ENCODE assay signal across 21 cellular contexts in genomic region chrX:153549807-153550206, GRCh38. TPM values are rescaled to one million over a fixed set of nuclear protein-coding genes. Genes with fewer than 3 reads are reported as not detected.
DNase-seq lines count a peak whose midpoint lies in the region; ATAC-seq, FAIRE-seq and TF ChIP-seq lines count a peak whose summit lies in the region.
"Had no signal": no experiment of that assay in that cellular context is flagged by ENCODE, and none has a peak within 500 bp of the region (broad histone marks: within the 10 kb centered on the region; RNA-seq: fewer than 3 reads in every experiment).

No MANE protein-coding gene starts in this region.

- H3K4me2 ChIP-seq in GM23338: no peak overlapping the region
- no peak overlapping the region for H3K4me2 ChIP-seq in OCI-LY3 (ENCODE audit: low read length)
- no peak overlapping the region for H3K4me2 ChIP-seq in H1 (ENCODE audit: insufficient read depth in 1 of 2, low read depth in 2 of 2, low read length in 2 of 2)
- H3K4me2 ChIP-seq: KMS-11 had no signal

- no peak overlapping the region for H4K5ac ChIP-seq in H1 (ENCODE audit: insufficient read length, low read depth, low read length)

- H2AFZ ChIP-seq in GM23338 (no peak overlapping the region), OCI-LY3 (ENCODE audit: low read depth, low read length) (no peak overlapping the region), H1 (ENCODE audit: low read length) (no peak overlapping the region)

- H3K9me3 ChIP-seq in OCI-LY3 (ENCODE audit: insufficient read depth, low read length) (no peaks in the 10 kb centered on the region), H1 (ENCODE audit: insufficient read depth in 2 of 2, low read depth in 1 of 2, low read length in 1 of 2) (no peaks in the 10 kb centered on the region), body of pancreas (no peaks in the 10 kb centered on the region)
- H3K9me3 ChIP-seq: Caco-2, HAP-1 had no signal

- no peak overlapping the region for H3K14ac ChIP-seq in H1 (ENCODE audit: insufficient read length)

- no peaks in the 10 kb centered on the region for H3K36me3 Mint-ChIP-seq in Calu3 (ENCODE audit: insufficient read depth, unreplicated experiment)
- H3K36me3 Mint-ChIP-seq in GM23338 (ENCODE audit: low read depth): no peaks in the 10 kb centered on the region

- peak; percentile 33 for TF ChIP-seq CTCF in Calu3 (IDR thresholded peaks at IDR 0.05; ENCODE audit: unreplicated experiment)
- TF ChIP-seq CTCF in GM23338 (conservative IDR thresholded peaks at IDR 0.05; ENCODE audit: low read depth in 2 of 2): peak; percentile 26 to 51; a peak in 2 of 4 replicates
- peak; percentile 13; the same call in 1 of the 2 replicates for TF ChIP-seq CTCF in OCI-LY3 (IDR thresholded peaks at IDR 0.05; ENCODE audit: low read depth, low read length)
- peak in 2 of 3 experiments; percentile 34 to 41; a peak in 2 of 4 replicates for TF ChIP-seq CTCF in H1 (IDR thresholded peaks at IDR 0.05; ENCODE audit: control extremely low read depth in 1 of 3, insufficient read depth in 1 of 3, low read depth in 1 of 3, low read length in 3 of 3)
- TF ChIP-seq CTCF in body of pancreas (IDR thresholded peaks at IDR 0.05): no peak

- no peaks in the 10 kb centered on the region for H3K4me1 Mint-ChIP-seq in Calu3 (ENCODE audit: low read depth, unreplicated experiment)
- no peaks in the 10 kb centered on the region for H3K4me1 Mint-ChIP-seq in GM23338

- no peak overlapping the region for H2BK12ac ChIP-seq in H1 (ENCODE audit: low read depth, low read length)

- TF ChIP-seq EP300 in H1 (IDR thresholded peaks at IDR 0.05; ENCODE audit: borderline replicate concordance in 1 of 2, low read depth in 2 of 2, low read length in 2 of 2): no peak

- BruUV-seq in Calu3 (replicated peaks; lab: Mats Ljungman, UMichigan): no TSS peak

- H3K27ac Mint-ChIP-seq in Calu3 (ENCODE audit: unreplicated experiment) (no peak overlapping the region), GM23338 (no peak overlapping the region)

- FAIRE-seq in H1 (lab: Jason Lieb, UNC): no peak
- FAIRE-seq: G401.6, GM12891, GM18507 had no signal

- no peak overlapping the region for H4K91ac ChIP-seq in H1 (replicated peaks; ENCODE audit: insufficient read length, low read length)

- no peak overlapping the region for H3K23ac ChIP-seq in H1 (ENCODE audit: insufficient read length)

- H3K79me1 ChIP-seq in H1 (ENCODE audit: low read depth, low read length): no peaks in the 10 kb centered on the region

- H3K27me3 ChIP-seq in GM23338 (ENCODE audit: insufficient read depth) (no peaks in the 10 kb centered on the region), OCI-LY3 (ENCODE audit: low read depth, low read length) (no peaks in the 10 kb centered on the region), H1 (replicated peaks in 1 of 4; ENCODE audit: control insufficient read depth in 3 of 4, extremely low read depth in 1 of 4, insufficient read depth in 3 of 4, low read length in 3 of 4) (no peaks in the 10 kb centered on the region), body of pancreas (no peaks in the 10 kb centered on the region)

- H3K27me3 Mint-ChIP-seq in Calu3 (ENCODE audit: unreplicated experiment): peaks cover 90% of the 10 kb centered on the region
- H3K27me3 Mint-ChIP-seq in GM23338 (ENCODE audit: insufficient read depth, low read depth, poor library complexity): peaks cover 2% of the 10 kb centered on the region

- H3K36me3 ChIP-seq in GM23338 (ENCODE audit: insufficient read depth): no peaks in the 10 kb centered on the region
- H3K36me3 ChIP-seq in OCI-LY3 (replicated peaks; ENCODE audit: low read depth, low read length): no peaks in the 10 kb centered on the region
- no peaks in the 10 kb centered on the region for H3K36me3 ChIP-seq in H1 (ENCODE audit: control insufficient read depth in 2 of 4, insufficient read depth in 4 of 4, low read length in 3 of 4)
- no peaks in the 10 kb centered on the region for H3K36me3 ChIP-seq in body of pancreas (replicated peaks in 1 of 2; ENCODE audit: insufficient read depth in 1 of 2, low read depth in 2 of 2)
- H3K36me3 ChIP-seq: HAP-1 had no signal

- H3F3A ChIP-seq in GM23338 (replicated peaks; ENCODE audit: low read depth): no peaks in the 10 kb centered on the region

- no peak overlapping the region for H3K4me3 ChIP-seq in GM23338
- H3K4me3 ChIP-seq in OCI-LY3 (ENCODE audit: low read length): no peak overlapping the region
- H3K4me3 ChIP-seq in H1 (ENCODE audit: extremely low read depth in 1 of 4, insufficient read depth in 2 of 4, low read depth in 3 of 4, low read length in 4 of 4): no peak overlapping the region
- H3K4me3 ChIP-seq in body of pancreas: no peak overlapping the region
- H3K4me3 ChIP-seq: HAP-1 had no signal

- CTCF ChIA-PET in Calu3 (lab: Charles Lee) (interaction anchor here (1.3 kb wide), 1 partner anchor 118 kb away, joined by 6 read pairs; no protein-coding TSS in a partner anchor), H1 (lab: Charles Lee; ENCODE audit: partially characterized antibody) (interaction anchor here (0.6 to 7.9 kb wide), 16 partner anchors 10 to 490 kb away, joined by 3 to 41 read pairs (median 4); partner anchors contain the start of gene DUSP9)

- H4K20me1 ChIP-seq in GM23338 (replicated peaks; ENCODE audit: insufficient read depth): no peaks in the 10 kb centered on the region
- H4K20me1 ChIP-seq in OCI-LY3 (ENCODE audit: insufficient read depth, low read length): no peaks in the 10 kb centered on the region
- H4K20me1 ChIP-seq in H1 (replicated peaks in 1 of 2; ENCODE audit: control insufficient read depth in 1 of 2, insufficient read depth in 2 of 2, low read length in 2 of 2): no peaks in the 10 kb centered on the region

- H3K9me3 Mint-ChIP-seq in Calu3 (ENCODE audit: low read depth, unreplicated experiment) (no peaks in the 10 kb centered on the region), GM23338 (no peaks in the 10 kb centered on the region)

- no peaks in the 10 kb centered on the region for H3K9me2 ChIP-seq in GM23338 (ENCODE audit: insufficient read depth)

- no peak overlapping the region for H2BK5ac ChIP-seq in H1 (ENCODE audit: low read depth, low read length)

- TF ChIP-seq RAD21 in H1 (IDR thresholded peaks at IDR 0.05 in 1 of 2, conservative IDR thresholded peaks at IDR 0.05 in 1 of 2; ENCODE audit: low read depth in 2 of 2, low read length in 2 of 2): peak in 1 of 2 experiments; percentile 16; a peak in 1 of 4 replicates

- H3K4ac ChIP-seq in H1 (replicated peaks; ENCODE audit: insufficient read length, low read depth, low read length): no peak overlapping the region

- H3K27ac ChIP-seq in GM23338 (ENCODE audit: low read depth) (no peak overlapping the region), OCI-LY3 (ENCODE audit: low read length) (no peak overlapping the region), H1 (ENCODE audit: low read depth, low read length) (no peak overlapping the region), body of pancreas (no peak overlapping the region)
- H3K27ac ChIP-seq: KMS-11 had no signal

- 96% methylated on average over 9 of the region's 16 CpGs; no CpG with 5 or more reads in 1 of the 2 experiments for WGBS in H1 (ENCODE audit: extremely low coverage in 1 of 2, insufficient coverage in 1 of 2, insufficient read length in 1 of 2, insufficient replicate concordance in 2 of 2, low coverage in 1 of 2, low lambda C conversion rate in 2 of 2, missing lambda C conversion rate in 1 of 2), 2 experiments
- WGBS in body of pancreas, 2 donors: 78 to 87% methylated on average over 6 to 13 of the region's 16 CpGs

- no peaks in the 10 kb centered on the region for H3K23me2 ChIP-seq in H1 (ENCODE audit: low read depth, low read length)

- H3K18ac ChIP-seq in H1 (ENCODE audit: extremely low read depth, low read length): no peak overlapping the region

- H3K9ac ChIP-seq in OCI-LY3 (ENCODE audit: low read length) (no peak overlapping the region), H1 (replicated peaks in 1 of 4; ENCODE audit: extremely low read depth in 1 of 4, low read depth in 3 of 4, low read length in 3 of 4) (no peak overlapping the region)
- H3K9ac ChIP-seq: KMS-11 had no signal

- H4K8ac ChIP-seq in H1 (ENCODE audit: extremely low read depth, insufficient read depth, low read length): no peak overlapping the region; the same call in 1 of the 2 replicates

- ATAC-seq in GM23338 (peak; percentile 72), body of pancreas (no peak), GM19023 (IDR thresholded peaks at IDR 0.05; ENCODE audit: unreplicated experiment) (no peak)

- H3K56ac ChIP-seq in H1 (replicated peaks; ENCODE audit: insufficient read length, low read depth, low read length): no peak overlapping the region

- intact Hi-C loops in Calu3 (cut with micrococcal nuclease; ENCODE audit: unreplicated experiment) (no loop called here), body of pancreas (cut with DNase I) (loop anchor here (10.0 kb wide), 1 partner anchor 105 kb away; no protein-coding TSS in a partner anchor)

- TF ChIP-seq POLR2A in H1 (IDR thresholded peaks at IDR 0.05; ENCODE audit: control extremely low read depth in 1 of 2, low read depth in 2 of 2, low read length in 2 of 2) (no peak), body of pancreas (IDR thresholded peaks at IDR 0.05) (no peak)

- DNase-seq in Calu3 (no peak), GM23338 (ENCODE audit: low spot score) (peak; percentile 29), H1 (ENCODE audit: low read depth in 1 of 2, low spot score in 2 of 2) (peak in 1 of 2 experiments; percentile 54), body of pancreas (no peak), HPDE6-E6E7 (ENCODE audit: extremely low spot score) (no peak)
- DNase-seq: AML-193, Caco-2, NCI-H1092, NCI-H146, NCI-H2081, NCI-H510A treated with DMSO at 0.1 percent for 48 hours, SW 1271 had no signal

- H3K79me2 ChIP-seq in GM23338 (replicated peaks; ENCODE audit: insufficient read depth) (no peaks in the 10 kb centered on the region), OCI-LY3 (ENCODE audit: low read length) (no peaks in the 10 kb centered on the region), H1 (ENCODE audit: control insufficient read depth in 1 of 2, insufficient read depth in 2 of 2, low read length in 2 of 2) (no peaks in the 10 kb centered on the region)

- H2BK15ac ChIP-seq in H1 (ENCODE audit: low read length): no peak overlapping the region

- POLR2A ChIA-PET in H1 (lab: Charles Lee; ENCODE audit: partially characterized antibody): no interaction called here

- H2BK20ac ChIP-seq in H1 (ENCODE audit: low read length): no peak overlapping the region

- H3K4me1 ChIP-seq in GM23338 (ENCODE audit: insufficient read depth) (no peaks in the 10 kb centered on the region), OCI-LY3 (ENCODE audit: low read length) (no peaks in the 10 kb centered on the region), H1 (replicated peaks in 1 of 4; ENCODE audit: control insufficient read depth in 3 of 4, insufficient read depth in 4 of 4, low read length in 3 of 4) (no peaks in the 10 kb centered on the region), body of pancreas (no peaks in the 10 kb centered on the region)
- H3K4me1 ChIP-seq: Caco-2, HAP-1 had no signal

- no peak overlapping the region for H3K4me3 Mint-ChIP-seq in Calu3 (ENCODE audit: low read depth, unreplicated experiment)
- no peak overlapping the region for H3K4me3 Mint-ChIP-seq in GM23338

- no peak overlapping the region for H2BK120ac ChIP-seq in H1 (replicated peaks; ENCODE audit: low read depth, low read length)

- no peak overlapping the region for H2AK5ac ChIP-seq in H1 (ENCODE audit: low read depth, low read length)

RNA-seq across cellular contexts. Expression of gene ATP2B3, which starts 32.4 kb away (rescaled TPM):
- total RNA-seq in Calu3 (2022) (not detected in 2 replicates), body of pancreas (not detected)
- total RNA-seq in GM23338 (2014; rRNA removed; shearing (Covaris generic)): 0.17 and 0.54 TPM in 2 replicates
- polyA plus RNA-seq in GM23338 (2016; fragmentation: Nextera tagmentation; extraction: Ambion mirVana) (0.09 TPM in 1 of 2 replicates, not detected in the other), H1 (2011; rRNA removed) (0.14 and 0.24 TPM in 2 replicates)
- total RNA-seq in H1 (2021; fragmentation: NEBNext Ultra II Directional; extraction: Animal tissue kit (Norgen Biotek cat#: 25700)): 0.15 and 0.19 TPM in 2 replicates
- 0.12 TPM for polyA plus RNA-seq in H1 (2011; cell fraction: cytosol; rRNA removed)
- polyA plus RNA-seq in H1 (2011; cell fraction: nucleus; rRNA removed): 0.83 TPM
- 0.28 to 0.56 TPM (median 0.32 TPM) in 4 replicates for polyA plus RNA-seq in H1 (2012, experiment 1 of 2)
- 0.14 TPM for polyA plus RNA-seq in H1 (2012, experiment 2 of 2)
- polyA plus RNA-seq in H1 (2013, experiment 1 of 2): 0.26 TPM
- polyA plus RNA-seq in H1 (2013, experiment 2 of 2): 0.26 TPM
- polyA minus RNA-seq in H1 (2011; rRNA and poly(A)+ RNA removed): 0.24 and 0.25 TPM in 2 replicates
- polyA minus RNA-seq in H1 (2011; cell fraction: cytosol; rRNA and poly(A)+ RNA removed): not detected
- polyA minus RNA-seq in H1 (2011; cell fraction: nucleus; rRNA and poly(A)+ RNA removed): 0.10 TPM
- total RNA-seq: Caco-2; MCF 10A; T-helper 2 cell treated with Interferon-gamma antibody and Interleukin-4, amounts not matched to agents 100 ng/mL and 5 ng/mL, for 36 hours had no signal

RNA-seq across cellular contexts. Expression of gene CCNQ, which starts 49.1 kb away (rescaled TPM):
- total RNA-seq in Calu3 (2022): 17.8 and 18.9 TPM in 2 replicates
- 18.3 and 30.2 TPM in 2 replicates for total RNA-seq in GM23338 (2014; rRNA removed; shearing (Covaris generic))
- 19.4 and 23.9 TPM in 2 replicates for polyA plus RNA-seq in GM23338 (2016; fragmentation: Nextera tagmentation; extraction: Ambion mirVana)
- total RNA-seq in H1 (2021; fragmentation: NEBNext Ultra II Directional; extraction: Animal tissue kit (Norgen Biotek cat#: 25700)): 15.8 and 16.6 TPM in 2 replicates
- polyA plus RNA-seq in H1 (2011; rRNA removed): 32.1 and 34.9 TPM in 2 replicates
- polyA plus RNA-seq in H1 (2011; cell fraction: cytosol; rRNA removed): 24.8 TPM
- 29.3 TPM for polyA plus RNA-seq in H1 (2011; cell fraction: nucleus; rRNA removed)
- 15.3 to 19.7 TPM (median 16.7 TPM) in 4 replicates for polyA plus RNA-seq in H1 (2012, experiment 1 of 2)
- polyA plus RNA-seq in H1 (2012, experiment 2 of 2): 24.7 TPM
- polyA plus RNA-seq in H1 (2013, experiment 1 of 2): 14.3 TPM
- 15.1 TPM for polyA plus RNA-seq in H1 (2013, experiment 2 of 2)
- 12.1 and 15.2 TPM in 2 replicates for polyA minus RNA-seq in H1 (2011; rRNA and poly(A)+ RNA removed)
- polyA minus RNA-seq in H1 (2011; cell fraction: cytosol; rRNA and poly(A)+ RNA removed): 11.1 TPM
- 9.1 TPM for polyA minus RNA-seq in H1 (2011; cell fraction: nucleus; rRNA and poly(A)+ RNA removed)
- 10 to 100 TPM in 1 of 2 donors, 1 to 10 TPM in 1; 8.6 to 23.9 TPM for total RNA-seq in body of pancreas

RNA-seq across cellular contexts. Expression of gene BGN, which starts 55.0 kb away (rescaled TPM):
- total RNA-seq in Calu3 (2022) (not detected in 2 replicates), body of pancreas (10 to 100 TPM; 30.7 to 34.0 TPM)
- total RNA-seq in GM23338 (2014; rRNA removed; shearing (Covaris generic)): 0.23 and 0.87 TPM in 2 replicates
- polyA plus RNA-seq in GM23338 (2016; fragmentation: Nextera tagmentation; extraction: Ambion mirVana) (0.71 and 1.8 TPM in 2 replicates), H1 (2011; rRNA removed) (1.8 and 2.7 TPM in 2 replicates)
- total RNA-seq in H1 (2021; fragmentation: NEBNext Ultra II Directional; extraction: Animal tissue kit (Norgen Biotek cat#: 25700)): 2.1 and 2.4 TPM in 2 replicates
- 0.84 TPM for polyA plus RNA-seq in H1 (2011; cell fraction: cytosol; rRNA removed)
- polyA plus RNA-seq in H1 (2011; cell fraction: nucleus; rRNA removed): 1.7 TPM
- 2.0 to 4.0 TPM (median 2.9 TPM) in 4 replicates for polyA plus RNA-seq in H1 (2012, experiment 1 of 2)
- polyA plus RNA-seq in H1 (2012, experiment 2 of 2): 3.3 TPM
- polyA plus RNA-seq in H1 (2013, experiment 1 of 2): 9.6 TPM
- polyA plus RNA-seq in H1 (2013, experiment 2 of 2): 9.3 TPM
- polyA minus RNA-seq in H1 (2011; rRNA and poly(A)+ RNA removed): 0.95 and 1.4 TPM in 2 replicates
- polyA minus RNA-seq in H1 (2011; cell fraction: cytosol; rRNA and poly(A)+ RNA removed): 2.4 TPM
- polyA minus RNA-seq in H1 (2011; cell fraction: nucleus; rRNA and poly(A)+ RNA removed): 1.6 TPM
- total RNA-seq: T-helper 2 cell treated with Interferon-gamma antibody and Interleukin-4, amounts not matched to agents 100 ng/mL and 5 ng/mL, for 36 hours had no signal

Comparison
In these comparisons a context has a peak if more than half of its experiments do, and no peak if none do; other contexts are left out.
1. CTCF ChIP-seq: peak in Calu3 (single experiment), GM23338 (2 of 2), OCI-LY3 (single experiment) and H1 (2 of 3); none in body of pancreas (0 of 7).